Comparison of ENCODE assay signal across 8 cellular contexts in genomic region chr15:77186518-77187095, GRCh38.
DNase-seq lines count a peak whose midpoint lies in the region; ATAC-seq and TF ChIP-seq lines count a peak whose summit lies in the region.

No MANE protein-coding gene starts in this region.

- no peak overlapping the region for H3K9ac ChIP-seq in neural cell (ENCODE audit: low read length)

- H3K79me2 ChIP-seq in neural cell (replicated peaks; ENCODE audit: insufficient read depth, low read length): no peaks in the 10 kb centered on the region

- TF ChIP-seq CTCF in Peyer's patch (IDR thresholded peaks at IDR 0.05): peak in 5 of 6 experiments; percentile 18 to 63 (median 48)
- TF ChIP-seq CTCF in epithelial cell of esophagus (IDR thresholded peaks at IDR 0.05; ENCODE audit: insufficient read depth, low read depth, low read length, missing control alignments): peak; percentile 62
- TF ChIP-seq CTCF in neural cell (IDR thresholded peaks at IDR 0.05; ENCODE audit: poor library complexity, severe bottlenecking): peak; percentile 82

- H3K9me2 ChIP-seq in neural cell (ENCODE audit: insufficient read depth, low read length): no peaks in the 10 kb centered on the region

- H3K4me3 ChIP-seq in Peyer's patch (no peak overlapping the region), epithelial cell of esophagus (ENCODE audit: low read length) (no peak overlapping the region), neural cell (ENCODE audit: low read length) (no peak overlapping the region)

- no peaks in the 10 kb centered on the region for H3F3A ChIP-seq in neural cell (ENCODE audit: insufficient read depth, low read length, poor library complexity, severe bottlenecking)

- H3K27me3 ChIP-seq in Peyer's patch (no peaks in the 10 kb centered on the region), neural cell (ENCODE audit: insufficient read depth, low read depth, low read length) (no peaks in the 10 kb centered on the region)

- TF ChIP-seq EP300 in neural cell (conservative IDR thresholded peaks at IDR 0.05; ENCODE audit: poor library complexity, severe bottlenecking): no peak

- H4K20me1 ChIP-seq in neural cell (ENCODE audit: insufficient read depth): no peaks in the 10 kb centered on the region

- H3K36me3 ChIP-seq in Peyer's patch (peaks cover 0 to 2% (median 0%) of the 10 kb centered on the region in 3 donors), neural cell (ENCODE audit: insufficient read depth, low read length) (no peaks in the 10 kb centered on the region)

- DNase-seq in Right ventricle myocardium inferior (ENCODE audit: missing footprints): no peak
- DNase-seq in cardiac septum (ENCODE audit: low spot score): no peak
- no peak for DNase-seq in Peyer's patch
- peak; percentile 37 for DNase-seq in epithelial cell of esophagus (ENCODE audit: low read depth)
- DNase-seq in NK-92 (lab: John Stamatoyannopoulos, UW; ENCODE audit: unreplicated experiment): no peak
- no peak for DNase-seq in activated T-cell treated with anti-CD3 and anti-CD28 coated beads, Interleukin-2, amount 50 U/mL, for 1 hour

- ATAC-seq in Right ventricle myocardium inferior: peak; percentile 36
- ATAC-seq in HG02571 (IDR thresholded peaks at IDR 0.05; ENCODE audit: unreplicated experiment): no peak

- TF ChIP-seq RAD21 in neural cell (conservative IDR thresholded peaks at IDR 0.05): peak; percentile 89

- TF ChIP-seq POLR2A in Peyer's patch (IDR thresholded peaks at IDR 0.05): no peak

- no peak overlapping the region for H3K4me2 ChIP-seq in neural cell (ENCODE audit: low read length)

- intact Hi-C loops in Right ventricle myocardium inferior (cut with DNase I): loop anchor here (2.0 to 5.0 kb wide), 3 partner anchors 69 to 308 kb away; no protein-coding TSS in a partner anchor
- intact Hi-C loops in cardiac septum (cut with DNase I): loop anchor here (2.0 kb wide), 3 partner anchors 232 to 356 kb away; no protein-coding TSS in a partner anchor

- peak overlapping the region in 3 of 4 donors; percentile 16 to 58 (median 57) for H3K27ac ChIP-seq in Peyer's patch
- H3K27ac ChIP-seq in neural cell (ENCODE audit: low read length): no peak overlapping the region

- H3K4me1 ChIP-seq in Peyer's patch: peaks cover 0 to 18% (median 11%) of the 10 kb centered on the region in 4 donors

- no peaks in the 10 kb centered on the region for H3K9me3 ChIP-seq in Peyer's patch
- no peaks in the 10 kb centered on the region for H3K9me3 ChIP-seq in neural cell (ENCODE audit: low read length)

- H2AFZ ChIP-seq in neural cell (ENCODE audit: low read depth, low read length): no peak overlapping the region

TF ChIP-seq in neural cell, 6 proteins besides CTCF, POLR2A, EP300 and RAD21:
- TF ChIP-seq MXI1 (conservative IDR thresholded peaks at IDR 0.05; ENCODE audit: poor library complexity, severe bottlenecking) (no peak), REST (IDR thresholded peaks at IDR 0.05; ENCODE audit: borderline replicate concordance) (no peak), POLR2AphosphoS5 (IDR thresholded peaks at IDR 0.05) (no peak), EZH2 (IDR thresholded peaks at IDR 0.05; ENCODE audit: borderline replicate concordance, insufficient read depth, low read length, poor library complexity, severe bottlenecking) (no peak), TAF1 (IDR thresholded peaks at IDR 0.05; ENCODE audit: low read depth) (no peak), SMC3 (conservative IDR thresholded peaks at IDR 0.05; ENCODE audit: poor library complexity) (peak; percentile 91)
TF ChIP-seq in neural cell: peak in this region for 1.
